Comparison of ENCODE assay signal across 8 cellular contexts in the genomic region with DNA sequence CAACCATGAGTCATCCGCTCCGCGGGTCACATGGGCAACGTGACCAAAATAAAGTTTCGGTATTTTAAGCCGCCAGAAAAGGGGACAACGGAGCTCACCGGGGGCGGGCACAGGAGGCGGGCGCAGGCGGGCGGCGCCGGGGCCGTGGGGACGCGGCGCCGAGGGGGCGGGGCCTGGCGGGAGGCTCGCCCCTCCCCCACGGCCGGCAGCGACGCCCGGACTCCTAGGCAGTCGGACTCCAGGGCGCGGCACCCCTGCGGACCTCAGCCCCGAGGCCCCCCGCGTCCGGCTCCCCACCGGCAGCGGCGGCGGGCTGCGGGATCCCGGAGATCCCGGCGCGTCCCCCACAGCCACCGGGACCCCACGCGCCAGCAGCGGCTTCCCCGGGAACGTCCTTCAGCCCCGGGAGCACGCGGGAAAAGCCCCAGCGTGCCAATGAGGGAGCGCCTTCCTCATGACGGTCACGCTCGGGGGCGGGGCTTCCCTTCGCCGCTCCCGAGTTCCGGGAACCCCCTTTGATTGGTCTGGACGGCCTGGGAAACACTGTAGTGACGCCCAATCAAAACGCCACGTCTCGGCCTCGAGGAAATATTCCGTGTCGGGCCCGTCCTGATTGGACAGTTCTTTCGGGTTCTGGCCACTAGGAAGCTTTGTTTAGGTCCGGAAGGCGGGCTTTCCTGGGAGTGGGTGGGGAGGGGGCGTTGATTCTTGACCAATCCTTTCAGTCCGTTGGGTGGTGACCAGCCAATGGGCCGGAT. TPM values are rescaled to one million over a fixed set of nuclear protein-coding genes. Genes with fewer than 3 reads are reported as not detected.
DNase-seq lines count a peak whose midpoint lies in the region; ATAC-seq and TF ChIP-seq lines count a peak whose summit lies in the region.

No MANE protein-coding gene starts in this region.

- H3K4me1 Mint-ChIP-seq in immature natural killer cell, result peaks cover 31 to 42% of the 10 kb centered on the region in 2 donors

- H4K20me1 ChIP-seq in smooth muscle cell (ENCODE audit: low read depth), result peaks cover 39% of the 10 kb centered on the region

- H3K4me1 ChIP-seq in smooth muscle cell (ENCODE audit: low read depth), result peaks cover 12% of the 10 kb centered on the region

- DNase-seq in AG09309 (ENCODE audit: low read depth), result peak; percentile 100
- peak; percentile 100 for DNase-seq in NCI-H345 (lab: John Stamatoyannopoulos, UW)
- DNase-seq in activated CD4-positive, CD25-positive, alpha-beta regulatory T cell (lab: John Stamatoyannopoulos, UW), result peak; percentile 98 to 100 (median 99)
- DNase-seq in central memory CD4-positive, alpha-beta T cell, result peak; percentile 100
- DNase-seq in immature natural killer cell, result peak; percentile 100
- peak; percentile 97 for DNase-seq in smooth muscle cell (lab: John Stamatoyannopoulos, UW; ENCODE audit: unreplicated experiment)

- H3K27ac Mint-ChIP-seq in immature natural killer cell, result peak overlapping the region; percentile 86 to 96 (median 92)

- H3F3A ChIP-seq in smooth muscle cell (ENCODE audit: low read depth), result no peaks in the 10 kb centered on the region

- H3K9me3 ChIP-seq in smooth muscle cell (replicated peaks; ENCODE audit: low read depth), result no peaks in the 10 kb centered on the region

- H3K9ac ChIP-seq in smooth muscle cell (ENCODE audit: low read depth), result peak overlapping the region; percentile 94

- peak overlapping the region; percentile 89 to 94 (median 91) for H3K4me3 Mint-ChIP-seq in immature natural killer cell

- peaks cover 45% of the 10 kb centered on the region for H3K79me2 ChIP-seq in smooth muscle cell (ENCODE audit: low read depth)

- 1% methylated on average over 60 of the region's 79 CpGs for WGBS in smooth muscle cell (ENCODE audit: low lambda C conversion rate)

- H3K27me3 ChIP-seq in smooth muscle cell (ENCODE audit: low read depth), result no peaks in the 10 kb centered on the region

- H2AFZ ChIP-seq in smooth muscle cell (ENCODE audit: low read depth), result no peak overlapping the region

- peak; percentile 64 for ATAC-seq in GM19025 (IDR thresholded peaks at IDR 0.05; ENCODE audit: low read depth, unreplicated experiment)
- ATAC-seq in HG03280 (IDR thresholded peaks at IDR 0.05; ENCODE audit: unreplicated experiment), result peak; percentile 75

- no peaks in the 10 kb centered on the region for H3K36me3 ChIP-seq in smooth muscle cell (ENCODE audit: low read depth)

- no peaks in the 10 kb centered on the region for H3K36me3 Mint-ChIP-seq in immature natural killer cell

- peak overlapping the region; percentile 54 for H3K4me3 ChIP-seq in AG09309 (ENCODE audit: control insufficient read depth, low read depth, low read length)
- peak overlapping the region; percentile 93 for H3K4me3 ChIP-seq in smooth muscle cell

- H3K9me3 Mint-ChIP-seq in immature natural killer cell, result no peaks in the 10 kb centered on the region

- no peak for TF ChIP-seq CTCF in AG09309 (IDR thresholded peaks at IDR 0.05; ENCODE audit: control insufficient read depth, insufficient read depth, low read depth, low read length, missing control alignments)
- TF ChIP-seq CTCF in smooth muscle cell (IDR thresholded peaks at IDR 0.05; ENCODE audit: borderline replicate concordance, insufficient read depth, poor library complexity, severe bottlenecking), result no peak

- H3K27ac ChIP-seq in smooth muscle cell (ENCODE audit: low read depth), result peak overlapping the region; percentile 99

- peak overlapping the region; percentile 88 for H3K4me2 ChIP-seq in smooth muscle cell

- H3K27me3 Mint-ChIP-seq in immature natural killer cell (ENCODE audit: low read depth in 3 of 3), result peaks cover 10 to 24% (median 11%) of the 10 kb centered on the region in 3 donors

RNA-seq across cellular contexts. Expression of a gene that starts 0.5 kb away (rescaled TPM):
- polyA plus RNA-seq in immature natural killer cell, result 10 to 100 TPM; 52.7 to 89.0 (median 71.0) TPM
- total RNA-seq in smooth muscle cell, result 127 and 145 TPM in 2 replicates
- 139 and 156 TPM in 2 replicates for polyA plus RNA-seq in smooth muscle cell

Comparison
In these comparisons a context has a peak if more than half of its experiments do, and no peak if none do; other contexts are left out.
1. Peak in every context shown above with its lines: DNase-seq, ATAC-seq, H3K4me3 ChIP-seq and H3K27ac ChIP-seq.